ENCODE assay signal across 21 cellular contexts in genomic region chr11:102274628-102275027, GRCh38. TPM values are rescaled to one million over a fixed set of nuclear protein-coding genes. Genes with fewer than 3 reads are reported as not detected.
DNase-seq lines count a peak whose midpoint lies in the region; FAIRE-seq and TF ChIP-seq lines count a peak whose summit lies in the region.
"Had no signal": no experiment of that assay in that cellular context is flagged by ENCODE, and none has a peak within 500 bp of the region (broad histone marks: within the 10 kb centered on the region; RNA-seq: fewer than 3 reads in every experiment).

No MANE protein-coding gene starts in this region.

- H3K14ac ChIP-seq in H1 (ENCODE audit: insufficient read length) = no peak overlapping the region

- peak overlapping the region; percentile 14; the same call in 1 of the 2 replicates for H2AFZ ChIP-seq in H1 (ENCODE audit: low read length)
- H2AFZ ChIP-seq: GM23248 had no signal

- WGBS in H1 (ENCODE audit: extremely low coverage in 1 of 2, insufficient coverage in 1 of 2, insufficient read length in 1 of 2, insufficient replicate concordance in 2 of 2, low coverage in 1 of 2, low lambda C conversion rate in 2 of 2, missing lambda C conversion rate in 1 of 2), 2 experiments = 98% methylated on average over 3 of the region's 3 CpGs; no CpG with 5 or more reads in 1 of the 2 experiments

- CTCF ChIA-PET in H1 (lab: Charles Lee; ENCODE audit: partially characterized antibody) = interaction anchor here (0.8 to 1.4 kb wide), 4 partner anchors 9 to 20 kb away, joined by 3 read pairs; no protein-coding TSS in a partner anchor

- H3K27ac ChIP-seq in H1 (ENCODE audit: low read depth, low read length) = no peak overlapping the region
- H3K27ac ChIP-seq in coronary artery = no peak overlapping the region
- H3K27ac ChIP-seq: 22Rv1, BLaER1, C4-2B, GM23248 had no signal

- H3K36me3 ChIP-seq in H1 (ENCODE audit: control insufficient read depth in 2 of 4, insufficient read depth in 4 of 4, low read length in 3 of 4) = no peaks in the 10 kb centered on the region
- H3K36me3 ChIP-seq: BLaER1, HAP-1 had no signal

- FAIRE-seq in HTR-8/SVneo (lab: Jason Lieb, UNC) = peak; percentile 26
- no peak for FAIRE-seq in H1 (lab: Jason Lieb, UNC)
- FAIRE-seq: A204.1, G401.6, GM12878, GM19239, H54 had no signal

- no peaks in the 10 kb centered on the region for H3K79me1 ChIP-seq in H1 (ENCODE audit: low read depth, low read length)

- no peak overlapping the region for H3K18ac ChIP-seq in H1 (ENCODE audit: extremely low read depth, low read length)

- H3K23ac ChIP-seq in H1 (ENCODE audit: insufficient read length) = no peak overlapping the region

- TF ChIP-seq CTCF in H1 (IDR thresholded peaks at IDR 0.05; ENCODE audit: control extremely low read depth in 1 of 3, insufficient read depth in 1 of 3, low read depth in 1 of 3, low read length in 3 of 3) (no peak), GM10266 (IDR thresholded peaks at IDR 0.05; ENCODE audit: control insufficient read depth, insufficient read depth, low read depth, missing control alignments) (no peak), coronary artery (IDR thresholded peaks at IDR 0.05) (no peak)

- no peak overlapping the region for H3K4me2 ChIP-seq in H1 (ENCODE audit: insufficient read depth in 1 of 2, low read depth in 2 of 2, low read length in 2 of 2)
- H3K4me2 ChIP-seq: BLaER1 had no signal

- DNase-seq in NCI-H82 (lab: John Stamatoyannopoulos, UW) (peak; percentile 76), NCI-H82 treated with DMSO at 0.1 percent for 48 hours (lab: John Stamatoyannopoulos, UW; ENCODE audit: unreplicated experiment) (no peak), HTR-8/SVneo (ENCODE audit: insufficient read length, low spot score) (no peak), H1 (ENCODE audit: low read depth in 1 of 2, low spot score in 2 of 2) (no peak), GM10266 (ENCODE audit: extremely low spot score) (no peak), coronary artery (ENCODE audit: low spot score) (no peak)
- DNase-seq: Caco-2; CD4-positive, CD25-positive, alpha-beta regulatory T cell; CD8-positive, alpha-beta T cell; DMS153; DND-41; GM23248 had no signal

- TF ChIP-seq POLR2A in H1 (IDR thresholded peaks at IDR 0.05; ENCODE audit: control extremely low read depth in 1 of 2, low read depth in 2 of 2, low read length in 2 of 2) = no peak

- H4K5ac ChIP-seq in H1 (ENCODE audit: insufficient read length, low read depth, low read length) = no peak overlapping the region

- H2BK12ac ChIP-seq in H1 (ENCODE audit: low read depth, low read length) = no peak overlapping the region

- H3K9me3 ChIP-seq in H1 (ENCODE audit: insufficient read depth in 2 of 2, low read depth in 1 of 2, low read length in 1 of 2) = no peaks in the 10 kb centered on the region
- H3K9me3 ChIP-seq: BLaER1, Caco-2, HAP-1 had no signal

- H3K79me2 ChIP-seq in H1 (ENCODE audit: control insufficient read depth in 1 of 2, insufficient read depth in 2 of 2, low read length in 2 of 2) = no peaks in the 10 kb centered on the region

- H4K91ac ChIP-seq in H1 (replicated peaks; ENCODE audit: insufficient read length, low read length) = no peak overlapping the region

- H3K4ac ChIP-seq in H1 (replicated peaks; ENCODE audit: insufficient read length, low read depth, low read length) = no peak overlapping the region

- TF ChIP-seq RAD21 in H1 (IDR thresholded peaks at IDR 0.05 in 1 of 2, conservative IDR thresholded peaks at IDR 0.05 in 1 of 2; ENCODE audit: low read depth in 2 of 2, low read length in 2 of 2) = no peak

- H3K23me2 ChIP-seq in H1 (ENCODE audit: low read depth, low read length) = no peaks in the 10 kb centered on the region

- no peak overlapping the region for H3K56ac ChIP-seq in H1 (replicated peaks; ENCODE audit: insufficient read length, low read depth, low read length)

- H2BK5ac ChIP-seq in H1 (ENCODE audit: low read depth, low read length) = no peak overlapping the region

- POLR2A ChIA-PET in H1 (lab: Charles Lee; ENCODE audit: partially characterized antibody) = interaction anchor here (1.0 kb wide), 1 partner anchor 164 kb away, joined by 4 read pairs; no protein-coding TSS in a partner anchor

- no peak overlapping the region for H2BK20ac ChIP-seq in H1 (ENCODE audit: low read length)

- H4K20me1 ChIP-seq in H1 (replicated peaks in 1 of 2; ENCODE audit: control insufficient read depth in 1 of 2, insufficient read depth in 2 of 2, low read length in 2 of 2) = no peaks in the 10 kb centered on the region
- H4K20me1 ChIP-seq: BLaER1 had no signal

- H4K8ac ChIP-seq in H1 (ENCODE audit: extremely low read depth, insufficient read depth, low read length) = no peak overlapping the region

- no peak for TF ChIP-seq EP300 in H1 (IDR thresholded peaks at IDR 0.05; ENCODE audit: borderline replicate concordance in 1 of 2, low read depth in 2 of 2, low read length in 2 of 2)

- H2AK5ac ChIP-seq in H1 (ENCODE audit: low read depth, low read length) = no peak overlapping the region

- no peaks in the 10 kb centered on the region; a peak in 1 of 7 replicates for H3K27me3 ChIP-seq in H1 (replicated peaks in 1 of 4; ENCODE audit: control insufficient read depth in 3 of 4, extremely low read depth in 1 of 4, insufficient read depth in 3 of 4, low read length in 3 of 4)
- H3K27me3 ChIP-seq: BLaER1 had no signal

- H3K4me3 ChIP-seq in H1 (ENCODE audit: extremely low read depth in 1 of 4, insufficient read depth in 2 of 4, low read depth in 3 of 4, low read length in 4 of 4) (no peak overlapping the region), coronary artery (no peak overlapping the region)
- H3K4me3 ChIP-seq: BLaER1, GM12878, GM23248, HAP-1 had no signal

- no peak overlapping the region for H2BK15ac ChIP-seq in H1 (ENCODE audit: low read length)

- peaks cover 0 to 4% (median under 1%) of the 10 kb centered on the region in 4 experiments; a peak in 1 of 7 replicates for H3K4me1 ChIP-seq in H1 (replicated peaks in 1 of 4; ENCODE audit: control insufficient read depth in 3 of 4, insufficient read depth in 4 of 4, low read length in 3 of 4)
- H3K4me1 ChIP-seq: BLaER1 had no signal

- no peak overlapping the region for H3K9ac ChIP-seq in H1 (replicated peaks in 1 of 4; ENCODE audit: extremely low read depth in 1 of 4, low read depth in 3 of 4, low read length in 3 of 4)
- H3K9ac ChIP-seq: BLaER1, GM23248 had no signal

- H2BK120ac ChIP-seq in H1 (replicated peaks; ENCODE audit: low read depth, low read length) = no peak overlapping the region

TF ChIP-seq in H1, 55 proteins besides CTCF, POLR2A, EP300 and RAD21:
- TF ChIP-seq MAFK (IDR thresholded peaks at IDR 0.05; ENCODE audit: low read depth, low read length) (no peak), EGR1 (IDR thresholded peaks at IDR 0.05; ENCODE audit: borderline replicate concordance, low read depth, low read length) (no peak), KDM4A (IDR thresholded peaks at IDR 0.05; ENCODE audit: low read depth, low read length, severe bottlenecking) (no peak), CHD2 (IDR thresholded peaks at IDR 0.05; ENCODE audit: low read length) (no peak), SUZ12 (IDR thresholded peaks at IDR 0.05; ENCODE audit: low read length) (no peak), RNF2 (IDR thresholded peaks at IDR 0.05; ENCODE audit: borderline replicate concordance, low read depth, low read length, missing control alignments, poor library complexity, severe bottlenecking) (no peak), TAF1 (IDR thresholded peaks at IDR 0.05; ENCODE audit: low read depth, low read length) (no peak), BACH1 (IDR thresholded peaks at IDR 0.05; ENCODE audit: low read length) (no peak), SP1 (IDR thresholded peaks at IDR 0.05; ENCODE audit: low read depth, low read length) (no peak), PHF8 (conservative IDR thresholded peaks at IDR 0.05; ENCODE audit: low read depth, low read length) (no peak), HDAC2 (IDR thresholded peaks at IDR 0.05; ENCODE audit: borderline replicate concordance in 1 of 2, low read depth in 2 of 2, low read length in 2 of 2) (no peak)

RNA-seq across cellular contexts. Expression of gene BIRC3, which starts 42.7 kb away (rescaled TPM):
- 0.15 and 0.20 TPM in 2 replicates for total RNA-seq in H1 (2021; fragmentation: NEBNext Ultra II Directional; extraction: Animal tissue kit (Norgen Biotek cat#: 25700))
- 0.02 and 0.08 TPM in 2 replicates for polyA plus RNA-seq in H1 (2011; rRNA removed)
- polyA plus RNA-seq in H1 (2011; cell fraction: cytosol; rRNA removed) = 0.08 TPM
- polyA plus RNA-seq in H1 (2011; cell fraction: nucleus; rRNA removed) = 0.06 TPM
- polyA plus RNA-seq in H1 (2012, experiment 1 of 2) = 0.04 to 0.40 TPM (median 0.11 TPM) in 3 of 4 replicates, not detected in the other
- not detected for polyA plus RNA-seq in H1 (2012, experiment 2 of 2)
- 0.08 TPM for polyA plus RNA-seq in H1 (2013, experiment 1 of 2)
- 0.06 TPM for polyA plus RNA-seq in H1 (2013, experiment 2 of 2)
- 0.13 and 0.15 TPM in 2 replicates for polyA minus RNA-seq in H1 (2011; rRNA and poly(A)+ RNA removed)
- polyA minus RNA-seq in H1 (2011; cell fraction: cytosol; rRNA and poly(A)+ RNA removed) = not detected
- polyA minus RNA-seq in H1 (2011; cell fraction: nucleus; rRNA and poly(A)+ RNA removed) = 0.20 TPM
